In genomic region chr11:33294224-33294623, GRCh38 we compare ENCODE assay signal across 29 cellular contexts.
"Had no signal": no experiment of that assay in that cellular context is flagged by ENCODE, and none has a peak within 500 bp of the region (broad histone marks: within the 10 kb centered on the region; RNA-seq: fewer than 3 reads in every experiment).

No MANE protein-coding gene starts in this region.

- H3K27ac ChIP-seq: neutrophil, pancreas, prostate gland, right lobe of liver, suprapubic skin, testis, tibial artery, transverse colon, upper lobe of left lung, vagina had no signal

- H3K4me3 ChIP-seq: pancreas, prostate gland, right lobe of liver, sigmoid colon, suprapubic skin, testis, tibial artery, transverse colon, upper lobe of left lung, vagina had no signal

- ATAC-seq: naive thymus-derived CD8-positive, alpha-beta T cell; natural killer cell treated with Interleukin-12 subunit alpha and Interleukin-12 subunit beta and Interleukin-15 and Interleukin-18, amount 100 ng/mL, for 72 hours; pancreas; right cardiac atrium; stimulated activated memory B cell treated with anti-CD40 and anti-IgM and Interleukin-4, amounts not matched to agents 10 μg/mL and 1 μg/mL and 100 μg/mL, for 72 hours; stimulated activated naive CD8-positive, alpha-beta T cell treated with anti-CD3 and anti-CD28 coated beads, Interleukin-15, amount 100 ng/mL, for 72 hours; stimulated activated naive CD8-positive, alpha-beta T cell treated with anti-CD3 and anti-CD28 coated beads, Interleukin-15, Interleukin-2, amounts not matched to agents 100 U/mL and 50 U/mL, for 24 hours had no signal

- H3K4me3 Mint-ChIP-seq: naive thymus-derived CD8-positive, alpha-beta T cell; natural killer cell treated with Interleukin-12 subunit alpha and Interleukin-12 subunit beta and Interleukin-15 and Interleukin-18, amount 100 ng/mL, for 72 hours; nephron progenitor cell; neural crest cell; stimulated activated memory B cell treated with anti-CD40 and anti-IgM and Interleukin-4, amounts not matched to agents 10 μg/mL and 1 μg/mL and 100 μg/mL, for 72 hours; stimulated activated naive CD8-positive, alpha-beta T cell treated with anti-CD3 and anti-CD28 coated beads, Interleukin-15, amount 100 ng/mL, for 72 hours had no signal

- H3K4me1 ChIP-seq: prostate gland had no signal

- H3K27me3 Mint-ChIP-seq: naive thymus-derived CD8-positive, alpha-beta T cell; natural killer cell treated with Interleukin-12 subunit alpha and Interleukin-12 subunit beta and Interleukin-15 and Interleukin-18, amount 100 ng/mL, for 72 hours; stimulated activated memory B cell treated with anti-CD40 and anti-IgM and Interleukin-4, amounts not matched to agents 10 μg/mL and 1 μg/mL and 100 μg/mL, for 72 hours; stimulated activated naive CD8-positive, alpha-beta T cell treated with anti-CD3 and anti-CD28 coated beads, Interleukin-15, amount 100 ng/mL, for 72 hours had no signal

- H3K27ac Mint-ChIP-seq: natural killer cell treated with Interleukin-12 subunit alpha and Interleukin-12 subunit beta and Interleukin-15 and Interleukin-18, amount 100 ng/mL, for 72 hours; nephron progenitor cell; stimulated activated memory B cell treated with anti-CD40 and anti-IgM and Interleukin-4, amounts not matched to agents 10 μg/mL and 1 μg/mL and 100 μg/mL, for 72 hours; stimulated activated naive CD8-positive, alpha-beta T cell treated with anti-CD3 and anti-CD28 coated beads, Interleukin-15, amount 100 ng/mL, for 72 hours had no signal

- H3K9me3 ChIP-seq: neutrophil, pancreas, prostate gland, right lobe of liver, sigmoid colon, suprapubic skin, testis, tibial artery, transverse colon, upper lobe of left lung, vagina had no signal

- FAIRE-seq: pancreas, small intestine, urothelium cell line had no signal

- DNase-seq: naive thymus-derived CD8-positive, alpha-beta T cell; nephron progenitor cell; nucleus accumbens; pancreas; right cardiac atrium; right lobe of liver; sigmoid colon; small intestine; stimulated activated CD4-positive, alpha-beta T cell treated with anti-CD3 and anti-CD28 coated beads, Interleukin-15, amount 100 ng/mL, for 24 hours; stimulated activated CD4-positive, alpha-beta T cell treated with anti-CD3 and anti-CD28 coated beads, Interleukin-2, amount 100 ng/mL, for 24 hours; stimulated activated CD4-positive, alpha-beta T cell treated with anti-CD3 and anti-CD28 coated beads, Interleukin-2, amount 100 ng/mL, for 48 hours; stimulated activated CD4-positive, alpha-beta T cell treated with anti-CD3 and anti-CD28 coated beads, Interleukin-4, amount 100 ng/mL, for 4 hours; stimulated activated CD8-positive, alpha-beta memory T cell treated with anti-CD3 and anti-CD28 coated beads, Interleukin-4, amount 100 ng/mL, for 48 hours; stimulated activated naive CD4-positive, alpha-beta T cell; stimulated activated naive CD8-positive, alpha-beta T cell treated with anti-CD3 and anti-CD28 coated beads, Interleukin-15, amount 100 ng/mL, for 72 hours; stimulated activated naive CD8-positive, alpha-beta T cell treated with anti-CD3 and anti-CD28 coated beads, Interleukin-15, Interleukin-2, amounts not matched to agents 100 U/mL and 50 U/mL, for 24 hours; substantia nigra; testis; tibial artery; transverse colon; upper lobe of left lung had no signal

- H3K36me3 ChIP-seq: pancreas, prostate gland, right lobe of liver, sigmoid colon, tibial artery, transverse colon, vagina had no signal

- H3K27me3 ChIP-seq: neutrophil, pancreas, right lobe of liver, sigmoid colon, suprapubic skin, testis, tibial artery, transverse colon, upper lobe of left lung, vagina had no signal
